Comparison of ENCODE assay signal across 1 cellular context in the genomic region with DNA sequence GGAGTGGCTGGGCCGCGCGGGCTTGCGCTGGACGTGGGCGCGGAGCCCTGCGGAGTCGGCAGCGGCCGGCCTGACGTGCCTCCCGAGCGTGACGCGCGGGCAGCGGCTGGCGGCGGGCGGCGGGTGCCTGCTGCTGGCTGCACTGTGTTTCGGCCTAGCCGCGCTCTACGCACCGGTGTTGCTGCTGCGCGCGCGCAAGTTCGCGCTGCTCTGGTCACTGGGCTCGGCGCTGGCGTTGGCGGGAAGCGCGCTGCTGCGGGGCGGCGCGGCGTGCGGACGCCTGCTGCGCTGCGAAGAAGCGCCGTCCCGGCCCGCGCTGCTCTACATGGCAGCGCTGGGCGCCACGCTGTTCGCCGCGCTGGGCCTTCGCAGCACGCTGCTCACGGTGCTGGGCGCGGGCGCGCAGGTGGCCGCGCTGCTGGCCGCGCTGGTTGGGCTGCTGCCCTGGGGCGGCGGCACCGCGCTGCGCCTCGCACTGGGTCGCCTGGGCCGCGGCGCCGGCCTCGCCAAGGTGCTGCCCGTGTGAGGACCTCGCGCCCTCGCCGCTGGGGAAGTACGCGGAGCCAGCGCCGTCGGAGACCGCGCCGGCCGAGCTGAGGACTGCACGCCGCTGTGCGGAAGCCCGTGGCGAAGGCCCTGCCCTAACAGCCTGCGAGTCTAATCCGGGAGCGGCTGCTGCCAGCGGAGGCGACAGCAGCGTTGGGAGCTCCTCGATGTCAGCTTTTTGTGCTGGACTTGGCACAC.
TF ChIP-seq lines count a peak whose summit lies in the region.

No MANE protein-coding gene starts in this region.

TF ChIP-seq in SK-N-SH, 30 proteins besides CTCF, POLR2A, EP300 and RAD21 (continued from another document):
- TF ChIP-seq, protein P1, sequence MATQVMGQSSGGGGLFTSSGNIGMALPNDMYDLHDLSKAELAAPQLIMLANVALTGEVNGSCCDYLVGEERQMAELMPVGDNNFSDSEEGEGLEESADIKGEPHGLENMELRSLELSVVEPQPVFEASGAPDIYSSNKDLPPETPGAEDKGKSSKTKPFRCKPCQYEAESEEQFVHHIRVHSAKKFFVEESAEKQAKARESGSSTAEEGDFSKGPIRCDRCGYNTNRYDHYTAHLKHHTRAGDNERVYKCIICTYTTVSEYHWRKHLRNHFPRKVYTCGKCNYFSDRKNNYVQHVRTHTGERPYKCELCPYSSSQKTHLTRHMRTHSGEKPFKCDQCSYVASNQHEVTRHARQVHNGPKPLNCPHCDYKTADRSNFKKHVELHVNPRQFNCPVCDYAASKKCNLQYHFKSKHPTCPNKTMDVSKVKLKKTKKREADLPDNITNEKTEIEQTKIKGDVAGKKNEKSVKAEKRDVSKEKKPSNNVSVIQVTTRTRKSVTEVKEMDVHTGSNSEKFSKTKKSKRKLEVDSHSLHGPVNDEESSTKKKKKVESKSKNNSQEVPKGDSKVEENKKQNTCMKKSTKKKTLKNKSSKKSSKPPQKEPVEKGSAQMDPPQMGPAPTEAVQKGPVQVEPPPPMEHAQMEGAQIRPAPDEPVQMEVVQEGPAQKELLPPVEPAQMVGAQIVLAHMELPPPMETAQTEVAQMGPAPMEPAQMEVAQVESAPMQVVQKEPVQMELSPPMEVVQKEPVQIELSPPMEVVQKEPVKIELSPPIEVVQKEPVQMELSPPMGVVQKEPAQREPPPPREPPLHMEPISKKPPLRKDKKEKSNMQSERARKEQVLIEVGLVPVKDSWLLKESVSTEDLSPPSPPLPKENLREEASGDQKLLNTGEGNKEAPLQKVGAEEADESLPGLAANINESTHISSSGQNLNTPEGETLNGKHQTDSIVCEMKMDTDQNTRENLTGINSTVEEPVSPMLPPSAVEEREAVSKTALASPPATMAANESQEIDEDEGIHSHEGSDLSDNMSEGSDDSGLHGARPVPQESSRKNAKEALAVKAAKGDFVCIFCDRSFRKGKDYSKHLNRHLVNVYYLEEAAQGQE (IDR thresholded peaks at IDR 0.05; ENCODE audit: low read depth, low read length): no peak
- TF ChIP-seq TAF1 (IDR thresholded peaks at IDR 0.05; ENCODE audit: borderline replicate concordance, low read depth, low read length): 0 out of 2 replicates have a peak, but pooled peaks have one; percentile 10
- no peak for TF ChIP-seq TCF12 (IDR thresholded peaks at IDR 0.05)
- TF ChIP-seq RFX5 (IDR thresholded peaks at IDR 0.05; ENCODE audit: low read length): no peak
- TF ChIP-seq RCOR1 (IDR thresholded peaks at IDR 0.05; ENCODE audit: low read length): no peak
- no peak for TF ChIP-seq GABPA (IDR thresholded peaks at IDR 0.05; ENCODE audit: low read depth)
- TF ChIP-seq, protein P2, sequence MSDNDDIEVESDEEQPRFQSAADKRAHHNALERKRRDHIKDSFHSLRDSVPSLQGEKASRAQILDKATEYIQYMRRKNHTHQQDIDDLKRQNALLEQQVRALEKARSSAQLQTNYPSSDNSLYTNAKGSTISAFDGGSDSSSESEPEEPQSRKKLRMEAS (IDR thresholded peaks at IDR 0.05; ENCODE audit: low read depth): peak; percentile 79
- TF ChIP-seq TEAD4 (IDR thresholded peaks at IDR 0.05; ENCODE audit: borderline replicate concordance, insufficient read depth): no peak
- TF ChIP-seq SMC3 (IDR thresholded peaks at IDR 0.05; ENCODE audit: low read depth, low read length): no peak
- TF ChIP-seq NRF1 (IDR thresholded peaks at IDR 0.05; ENCODE audit: low read depth, low read length): peak; percentile 40; the same call in 1 of the 2 replicates
- no peak for TF ChIP-seq RXRA (IDR thresholded peaks at IDR 0.05; ENCODE audit: borderline replicate concordance, low read depth)
- TF ChIP-seq MEF2A (IDR thresholded peaks at IDR 0.05; ENCODE audit: borderline replicate concordance, low read depth): no peak
- TF ChIP-seq MXI1 (IDR thresholded peaks at IDR 0.05; ENCODE audit: low read depth, low read length): peak; percentile 21; the same call in 1 of the 2 replicates
- TF ChIP-seq, protein P3, sequence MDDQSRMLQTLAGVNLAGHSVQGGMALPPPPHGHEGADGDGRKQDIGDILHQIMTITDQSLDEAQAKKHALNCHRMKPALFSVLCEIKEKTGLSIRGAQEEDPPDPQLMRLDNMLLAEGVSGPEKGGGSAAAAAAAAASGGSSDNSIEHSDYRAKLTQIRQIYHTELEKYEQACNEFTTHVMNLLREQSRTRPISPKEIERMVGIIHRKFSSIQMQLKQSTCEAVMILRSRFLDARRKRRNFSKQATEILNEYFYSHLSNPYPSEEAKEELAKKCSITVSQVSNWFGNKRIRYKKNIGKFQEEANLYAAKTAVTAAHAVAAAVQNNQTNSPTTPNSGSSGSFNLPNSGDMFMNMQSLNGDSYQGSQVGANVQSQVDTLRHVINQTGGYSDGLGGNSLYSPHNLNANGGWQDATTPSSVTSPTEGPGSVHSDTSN (IDR thresholded peaks at IDR 0.05): no peak
- TF ChIP-seq GATA2 (CRISPR knock-in tag; IDR thresholded peaks at IDR 0.05): no peak
- TF ChIP-seq, protein P4, sequence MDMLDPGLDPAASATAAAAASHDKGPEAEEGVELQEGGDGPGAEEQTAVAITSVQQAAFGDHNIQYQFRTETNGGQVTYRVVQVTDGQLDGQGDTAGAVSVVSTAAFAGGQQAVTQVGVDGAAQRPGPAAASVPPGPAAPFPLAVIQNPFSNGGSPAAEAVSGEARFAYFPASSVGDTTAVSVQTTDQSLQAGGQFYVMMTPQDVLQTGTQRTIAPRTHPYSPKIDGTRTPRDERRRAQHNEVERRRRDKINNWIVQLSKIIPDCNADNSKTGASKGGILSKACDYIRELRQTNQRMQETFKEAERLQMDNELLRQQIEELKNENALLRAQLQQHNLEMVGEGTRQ (IDR thresholded peaks at IDR 0.05; ENCODE audit: borderline replicate concordance, low read depth, low read length): no peak
- no peak for TF ChIP-seq FOXM1 (IDR thresholded peaks at IDR 0.05; ENCODE audit: low read depth)
- TF ChIP-seq YY1 (IDR thresholded peaks at IDR 0.05; ENCODE audit: low read depth): no peak
